22 cellular contexts compared by ENCODE assay signal in the genomic region with DNA sequence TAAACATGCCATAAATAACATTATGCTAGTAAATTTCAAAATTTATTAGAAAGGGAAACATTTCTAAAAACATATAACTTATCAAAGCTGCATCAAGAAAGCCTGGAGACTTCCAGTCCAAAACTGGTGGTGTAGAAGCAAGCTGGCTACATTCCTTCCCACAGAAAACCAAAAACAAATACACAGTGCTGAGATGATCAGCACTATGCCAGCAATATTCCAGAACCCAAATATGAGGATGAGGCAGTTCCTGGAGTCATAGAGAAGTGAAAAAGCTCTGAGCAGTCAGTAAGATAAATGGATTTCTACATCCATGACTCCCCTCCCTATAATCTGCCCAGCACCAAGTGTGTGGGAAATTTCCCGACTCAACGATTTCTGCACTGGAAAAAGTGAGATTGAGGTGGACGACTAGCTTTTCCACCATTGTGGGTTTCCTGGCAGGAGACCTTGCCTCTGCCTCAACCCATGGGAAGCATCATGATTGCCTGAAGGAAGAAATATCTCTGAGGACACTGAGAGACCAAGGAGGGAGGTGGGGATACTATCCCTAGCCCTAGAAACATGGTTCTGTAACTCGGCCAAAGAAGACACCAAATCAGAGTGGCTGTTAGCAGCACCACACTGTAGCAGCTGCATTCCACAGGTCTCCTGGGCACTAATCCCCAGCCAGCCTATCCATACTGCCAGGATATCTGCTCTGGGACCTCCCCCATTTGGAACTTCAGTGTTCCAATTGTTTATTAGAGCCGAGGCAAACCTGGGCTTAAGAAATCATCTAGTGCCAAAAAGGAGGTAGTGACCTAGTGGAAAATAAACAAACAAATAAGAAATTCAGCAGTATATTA.
"Had no signal": no experiment of that assay in that cellular context is flagged by ENCODE, and none has a peak within 500 bp of the region (broad histone marks: within the 10 kb centered on the region; RNA-seq: fewer than 3 reads in every experiment).

No MANE protein-coding gene starts in this region.

- H3K4me1 ChIP-seq: esophagus muscularis mucosa, gastroesophageal sphincter, parathyroid adenoma, spleen, testis, tibial nerve, upper lobe of right lung, vagina had no signal

- H3K9ac ChIP-seq: parathyroid adenoma had no signal

- H3K79me2 ChIP-seq: parathyroid adenoma had no signal

- H3K4me3 ChIP-seq: dorsolateral prefrontal cortex, esophagus muscularis mucosa, gastroesophageal sphincter, mucosa of descending colon, spleen, testis, tibial nerve, upper lobe of right lung, vagina had no signal

- ATAC-seq: gastroesophageal sphincter; left colon; mucosa of descending colon; naive thymus-derived CD8-positive, alpha-beta T cell; sciatic nerve; stimulated activated memory B cell treated with anti-CD40 and anti-IgM and Interleukin-4, amounts not matched to agents 10 μg/mL and 1 μg/mL and 100 μg/mL, for 72 hours; upper lobe of right lung had no signal

- DNase-seq: cortex of kidney; dorsolateral prefrontal cortex; effector memory CD4-positive, alpha-beta T cell; foreskin fibroblast; glutamatergic neuron; left colon; mucosa of descending colon; naive thymus-derived CD8-positive, alpha-beta T cell; spleen; stimulated activated CD4-positive, alpha-beta T cell treated with anti-CD3 and anti-CD28 coated beads, Interleukin-15, amount 100 ng/mL, for 24 hours; stimulated activated CD4-positive, alpha-beta T cell treated with anti-CD3 and anti-CD28 coated beads, Interleukin-1b, Interleukin-23, amount 100 ng/mL, for 48 hours; stimulated activated CD4-positive, alpha-beta T cell treated with anti-CD3 and anti-CD28 coated beads, Interleukin-4, amount 100 ng/mL, for 24 hours; testis; upper lobe of right lung had no signal

- H3K36me3 ChIP-seq: esophagus muscularis mucosa, gastroesophageal sphincter, spleen, upper lobe of right lung, vagina had no signal

- H3K27me3 ChIP-seq: dorsolateral prefrontal cortex, esophagus muscularis mucosa, gastroesophageal sphincter, spleen, testis, tibial nerve, upper lobe of right lung, vagina had no signal

- H3K9me3 ChIP-seq: testis, upper lobe of right lung, vagina had no signal

- H3K27ac ChIP-seq: dorsolateral prefrontal cortex, epithelial cell of prostate, esophagus muscularis mucosa, gastroesophageal sphincter, parathyroid adenoma, spleen, testis, tibial nerve, upper lobe of right lung, vagina had no signal
